In genomic region chr9:122264360-122265264, GRCh38 we compare ENCODE assay signal across 8 cellular contexts. TPM values are rescaled to one million over a fixed set of nuclear protein-coding genes. Genes with fewer than 3 reads are reported as not detected.
DNase-seq lines count a peak whose midpoint lies in the region; ATAC-seq and TF ChIP-seq lines count a peak whose summit lies in the region.

Gene MRRF, plus strand, starts transcription at chr9:122264882. Its CDS starts 6,010 bp downstream, at chr9:122270892.
Gene RBM18, minus strand, starts transcription at chr9:122264840. Its CDS starts 3,348 bp downstream, at chr9:122261492.

- H3K9me3 ChIP-seq in neural cell (ENCODE audit: low read length), result no peaks in the 10 kb centered on the region

- peak; percentile 39 for TF ChIP-seq RAD21 in neural cell (conservative IDR thresholded peaks at IDR 0.05)

- no peaks in the 10 kb centered on the region for H3F3A ChIP-seq in neural cell (ENCODE audit: insufficient read depth, low read length, poor library complexity, severe bottlenecking)

- no peaks in the 10 kb centered on the region for H3K9me3 Mint-ChIP-seq in stimulated activated naive CD8-positive, alpha-beta T cell treated with anti-CD3 and anti-CD28 coated beads, Interleukin-15, amount 100 ng/mL, for 72 hours

- H3K79me2 ChIP-seq in neural cell (replicated peaks; ENCODE audit: insufficient read depth, low read length), result peaks cover 33% of the 10 kb centered on the region

- no peaks in the 10 kb centered on the region for H3K27me3 Mint-ChIP-seq in stimulated activated naive CD8-positive, alpha-beta T cell treated with anti-CD3 and anti-CD28 coated beads, Interleukin-15, amount 100 ng/mL, for 72 hours

- peak within 1 kb of the TSS; percentile 100 for H3K27ac Mint-ChIP-seq in stimulated activated naive CD8-positive, alpha-beta T cell treated with anti-CD3 and anti-CD28 coated beads, Interleukin-15, amount 100 ng/mL, for 72 hours

- peaks cover 43% of the 10 kb centered on the region for H3K4me1 Mint-ChIP-seq in stimulated activated naive CD8-positive, alpha-beta T cell treated with anti-CD3 and anti-CD28 coated beads, Interleukin-15, amount 100 ng/mL, for 72 hours

- no peaks in the 10 kb centered on the region for H4K20me1 ChIP-seq in neural cell (ENCODE audit: insufficient read depth)

- peak; percentile 72 for TF ChIP-seq EP300 in neural cell (conservative IDR thresholded peaks at IDR 0.05; ENCODE audit: poor library complexity, severe bottlenecking)

- H3K27me3 ChIP-seq in neural cell (ENCODE audit: insufficient read depth, low read depth, low read length), result no peaks in the 10 kb centered on the region

- H3K4me2 ChIP-seq in neural cell (ENCODE audit: low read length), result peak within 1 kb of the TSS; percentile 85

- DNase-seq in ELF-1 (ENCODE audit: low read depth, low spot score), result peak; percentile 98
- DNase-seq in GOT3 (lab: John Stamatoyannopoulos, UW), result peak; percentile 34
- DNase-seq in LNCaP clone FGC (ENCODE audit: low read depth), result peak; percentile 80
- DNase-seq in SHP77 (lab: John Stamatoyannopoulos, UW), result peak; percentile 87 to 88
- peak; percentile 82 for DNase-seq in activated gamma-delta T cell (lab: John Stamatoyannopoulos, UW)
- peak; percentile 93 for DNase-seq in fibroblast of villous mesenchyme (ENCODE audit: low read depth)
- DNase-seq in stimulated activated naive CD8-positive, alpha-beta T cell treated with anti-CD3 and anti-CD28 coated beads, Interleukin-15, amount 100 ng/mL, for 72 hours, result peak; percentile 89 to 91

- TF ChIP-seq CTCF in LNCaP clone FGC (IDR thresholded peaks at IDR 0.05; ENCODE audit: control insufficient read depth, extremely low read depth, insufficient read depth), result peak; percentile 24
- no peak for TF ChIP-seq CTCF in fibroblast of villous mesenchyme (IDR thresholded peaks at IDR 0.05; ENCODE audit: insufficient read depth, low read depth, low read length)
- TF ChIP-seq CTCF in neural cell (IDR thresholded peaks at IDR 0.05; ENCODE audit: poor library complexity, severe bottlenecking), result peak; percentile 26

- H3K27ac ChIP-seq in neural cell (ENCODE audit: low read length), result peak within 1 kb of the TSS; percentile 91

- no peaks in the 10 kb centered on the region for H3K36me3 ChIP-seq in neural cell (ENCODE audit: insufficient read depth, low read length)

- no peaks in the 10 kb centered on the region for H3K9me2 ChIP-seq in neural cell (ENCODE audit: insufficient read depth, low read length)

- H2AFZ ChIP-seq in neural cell (ENCODE audit: low read depth, low read length), result peak within 1 kb of the TSS; percentile 89

- H3K9ac ChIP-seq in neural cell (ENCODE audit: low read length), result peak within 1 kb of the TSS; percentile 95

- H3K4me3 ChIP-seq in LNCaP clone FGC (ENCODE audit: low read depth, low read length), result peak within 1 kb of the TSS; percentile 87
- H3K4me3 ChIP-seq in fibroblast of villous mesenchyme (ENCODE audit: low read depth, low read length), result peak within 1 kb of the TSS; percentile 89
- peak within 1 kb of the TSS; percentile 87 for H3K4me3 ChIP-seq in neural cell (ENCODE audit: low read length)

- ATAC-seq in stimulated activated naive CD8-positive, alpha-beta T cell treated with anti-CD3 and anti-CD28 coated beads, Interleukin-15, amount 100 ng/mL, for 72 hours, result peak; percentile 95

- H3K4me3 Mint-ChIP-seq in stimulated activated naive CD8-positive, alpha-beta T cell treated with anti-CD3 and anti-CD28 coated beads, Interleukin-15, amount 100 ng/mL, for 72 hours, result peak within 1 kb of the TSS; percentile 97 to 99

TF ChIP-seq in neural cell, 6 proteins besides CTCF, POLR2A, EP300 and RAD21:
- TF ChIP-seq EZH2 (IDR thresholded peaks at IDR 0.05; ENCODE audit: borderline replicate concordance, insufficient read depth, low read length, poor library complexity, severe bottlenecking) (no peak), MXI1 (conservative IDR thresholded peaks at IDR 0.05; ENCODE audit: poor library complexity, severe bottlenecking) (peak; percentile 98), REST (IDR thresholded peaks at IDR 0.05; ENCODE audit: borderline replicate concordance) (peak; percentile 33), TAF1 (IDR thresholded peaks at IDR 0.05; ENCODE audit: low read depth) (peak; percentile 32), POLR2AphosphoS5 (IDR thresholded peaks at IDR 0.05) (peak; percentile 98), SMC3 (conservative IDR thresholded peaks at IDR 0.05; ENCODE audit: poor library complexity) (peak; percentile 45)

RNA-seq across cellular contexts. Expression of gene MRRF, which starts in this region (rescaled TPM):
- 26.4 and 29.4 TPM in 2 replicates for total RNA-seq in fibroblast of villous mesenchyme
- polyA plus RNA-seq in neural cell, result 40.7 and 46.9 TPM in 2 replicates
- polyA minus RNA-seq in neural cell, result 26.5 and 27.2 TPM in 2 replicates

RNA-seq across cellular contexts. Expression of gene RBM18, which starts in this region (rescaled TPM):
- 9.3 and 11.2 TPM in 2 replicates for total RNA-seq in fibroblast of villous mesenchyme
- 40.8 and 48.8 TPM in 2 replicates for polyA plus RNA-seq in neural cell
- polyA minus RNA-seq in neural cell, result 39.4 and 41.1 TPM in 2 replicates

Comparison
In these comparisons a context has a peak if more than half of its experiments do, and no peak if none do; other contexts are left out.
1. Peak in every context shown above with its lines: DNase-seq, ATAC-seq, H3K4me3 ChIP-seq and H3K27ac ChIP-seq.
2. DNase-seq: peak in every context shown above with its lines; median percentile 98 in ELF-1; 93 in fibroblast of villous mesenchyme; 90 in stimulated activated naive CD8-positive, alpha-beta T cell treated with anti-CD3 and anti-CD28 coated beads, Interleukin-15, amount 100 ng/mL, for 72 hours; 88 in SHP77; 82 in activated gamma-delta T cell; 80 in LNCaP clone FGC; 34 in GOT3.